ENCODE assay signal across 21 cellular contexts in genomic region chr14:75375983-75376382, GRCh38.
"Had no signal": no experiment of that assay in that cellular context is flagged by ENCODE, and none has a peak within 500 bp of the region (broad histone marks: within the 10 kb centered on the region; RNA-seq: fewer than 3 reads in every experiment).

No MANE protein-coding gene starts in this region.

- H3K4me3 Mint-ChIP-seq: mesothelial cell of epicardium; naive B cell; natural killer cell; nephron progenitor cell; neural progenitor cell; stimulated activated naive B cell treated with anti-CD40 and anti-IgM and Interleukin-4, amounts not matched to agents 10 μg/mL and 1 μg/mL and 100 μg/mL, for 72 hours had no signal

- H3K9me3 Mint-ChIP-seq: mesothelial cell of epicardium; nephron progenitor cell; neural progenitor cell; stimulated activated naive B cell treated with anti-CD40 and anti-IgM and Interleukin-4, amounts not matched to agents 10 μg/mL and 1 μg/mL and 100 μg/mL, for 72 hours had no signal

- DNase-seq: heart right ventricle; islet precursor cell; left ventricle myocardium inferior; mesendoderm; naive B cell; natural killer cell; nephron progenitor cell; occipital lobe; ovary; stimulated activated CD4-positive, alpha-beta T cell treated with anti-CD3 and anti-CD28 coated beads, Interleukin-2, amount 100 ng/mL, for 48 hours; stimulated activated naive B cell treated with anti-CD40 and anti-IgM and Interleukin-4, amounts not matched to agents 10 μg/mL and 1 μg/mL and 100 μg/mL, for 72 hours; stimulated activated naive CD8-positive, alpha-beta T cell treated with anti-CD3 and anti-CD28 coated beads, Interleukin-15, Interleukin-2, amounts not matched to agents 100 U/mL and 50 U/mL, for 24 hours; stomach; tibial artery; trophoblast cell; upper lobe of right lung; uterus had no signal

- H3K27ac Mint-ChIP-seq: mesothelial cell of epicardium; naive B cell; natural killer cell; nephron progenitor cell; neural progenitor cell; progenitor cell of endocrine pancreas; stimulated activated naive B cell treated with anti-CD40 and anti-IgM and Interleukin-4, amounts not matched to agents 10 μg/mL and 1 μg/mL and 100 μg/mL, for 72 hours had no signal

- H3K4me1 Mint-ChIP-seq: naive B cell; natural killer cell; stimulated activated naive B cell treated with anti-CD40 and anti-IgM and Interleukin-4, amounts not matched to agents 10 μg/mL and 1 μg/mL and 100 μg/mL, for 72 hours had no signal

- ATAC-seq: heart right ventricle; natural killer cell; right lobe of liver; stimulated activated naive CD8-positive, alpha-beta T cell treated with anti-CD3 and anti-CD28 coated beads, Interleukin-15, Interleukin-2, amounts not matched to agents 100 U/mL and 50 U/mL, for 24 hours; upper lobe of right lung had no signal

- H3K36me3 Mint-ChIP-seq: mesothelial cell of epicardium, natural killer cell, neural progenitor cell had no signal
